ENCODE assay signal across 1 cellular context in genomic region chr11:35147273-35147672, GRCh38.
TF ChIP-seq lines count a peak whose summit lies in the region.

No MANE protein-coding gene starts in this region.

TF ChIP-seq in HCT116, 20 proteins besides CTCF, POLR2A, EP300 and RAD21:
- TF ChIP-seq, protein P1, sequence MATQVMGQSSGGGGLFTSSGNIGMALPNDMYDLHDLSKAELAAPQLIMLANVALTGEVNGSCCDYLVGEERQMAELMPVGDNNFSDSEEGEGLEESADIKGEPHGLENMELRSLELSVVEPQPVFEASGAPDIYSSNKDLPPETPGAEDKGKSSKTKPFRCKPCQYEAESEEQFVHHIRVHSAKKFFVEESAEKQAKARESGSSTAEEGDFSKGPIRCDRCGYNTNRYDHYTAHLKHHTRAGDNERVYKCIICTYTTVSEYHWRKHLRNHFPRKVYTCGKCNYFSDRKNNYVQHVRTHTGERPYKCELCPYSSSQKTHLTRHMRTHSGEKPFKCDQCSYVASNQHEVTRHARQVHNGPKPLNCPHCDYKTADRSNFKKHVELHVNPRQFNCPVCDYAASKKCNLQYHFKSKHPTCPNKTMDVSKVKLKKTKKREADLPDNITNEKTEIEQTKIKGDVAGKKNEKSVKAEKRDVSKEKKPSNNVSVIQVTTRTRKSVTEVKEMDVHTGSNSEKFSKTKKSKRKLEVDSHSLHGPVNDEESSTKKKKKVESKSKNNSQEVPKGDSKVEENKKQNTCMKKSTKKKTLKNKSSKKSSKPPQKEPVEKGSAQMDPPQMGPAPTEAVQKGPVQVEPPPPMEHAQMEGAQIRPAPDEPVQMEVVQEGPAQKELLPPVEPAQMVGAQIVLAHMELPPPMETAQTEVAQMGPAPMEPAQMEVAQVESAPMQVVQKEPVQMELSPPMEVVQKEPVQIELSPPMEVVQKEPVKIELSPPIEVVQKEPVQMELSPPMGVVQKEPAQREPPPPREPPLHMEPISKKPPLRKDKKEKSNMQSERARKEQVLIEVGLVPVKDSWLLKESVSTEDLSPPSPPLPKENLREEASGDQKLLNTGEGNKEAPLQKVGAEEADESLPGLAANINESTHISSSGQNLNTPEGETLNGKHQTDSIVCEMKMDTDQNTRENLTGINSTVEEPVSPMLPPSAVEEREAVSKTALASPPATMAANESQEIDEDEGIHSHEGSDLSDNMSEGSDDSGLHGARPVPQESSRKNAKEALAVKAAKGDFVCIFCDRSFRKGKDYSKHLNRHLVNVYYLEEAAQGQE (IDR thresholded peaks at IDR 0.05; ENCODE audit: low read depth), result no peak
- TF ChIP-seq, protein P2, sequence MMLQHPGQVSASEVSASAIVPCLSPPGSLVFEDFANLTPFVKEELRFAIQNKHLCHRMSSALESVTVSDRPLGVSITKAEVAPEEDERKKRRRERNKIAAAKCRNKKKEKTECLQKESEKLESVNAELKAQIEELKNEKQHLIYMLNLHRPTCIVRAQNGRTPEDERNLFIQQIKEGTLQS (IDR thresholded peaks at IDR 0.05), result no peak
- TF ChIP-seq MAX (IDR thresholded peaks at IDR 0.05), result no peak
- no peak for TF ChIP-seq YY1 (IDR thresholded peaks at IDR 0.05; ENCODE audit: extremely low read depth, insufficient replicate concordance, low read depth, low read length)
- no peak for TF ChIP-seq SP1 (IDR thresholded peaks at IDR 0.05; ENCODE audit: low read depth)
TF ChIP-seq in HCT116: peak in this region for 0.
